Comparison of ENCODE assay signal across 1 cellular context in the genomic region with DNA sequence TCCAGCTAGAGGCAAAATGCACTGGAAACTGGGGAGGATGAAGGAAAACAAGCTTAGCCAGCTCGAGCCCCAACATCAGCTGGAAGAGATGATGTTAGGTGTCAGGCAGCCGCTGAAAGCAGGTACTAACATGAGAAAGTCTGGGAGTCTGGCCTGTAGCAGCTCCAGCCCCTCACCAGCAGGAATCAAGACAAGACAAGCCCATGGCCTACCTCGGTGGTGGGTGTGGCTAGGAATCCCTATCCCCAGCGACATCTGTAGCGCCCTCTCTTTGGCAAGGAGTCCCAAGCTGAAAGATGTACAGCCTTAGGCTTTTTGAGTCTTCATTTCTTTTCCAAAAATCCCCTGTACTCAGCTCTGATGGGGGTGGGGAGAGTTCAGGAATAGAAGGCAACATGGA.
TF ChIP-seq lines count a peak whose summit lies in the region.

No MANE protein-coding gene starts in this region.

TF ChIP-seq in K562, 482 proteins besides CTCF, POLR2A, EP300 and RAD21:
- TF ChIP-seq TARDBP (IDR thresholded peaks at IDR 0.05) (no peak), RCOR1 (IDR thresholded peaks at IDR 0.05; ENCODE audit: borderline replicate concordance in 1 of 2, low read depth in 2 of 2, low read length in 2 of 2) (no peak), ZNF785 (CRISPR knock-in tag; IDR thresholded peaks at IDR 0.05) (no peak), HNRNPK (IDR thresholded peaks at IDR 0.05; ENCODE audit: low read depth, low read length, poor library complexity, severe bottlenecking) (no peak), SIRT6 (IDR thresholded peaks at IDR 0.05; ENCODE audit: low read depth, low read length) (no peak), COPS2 (conservative IDR thresholded peaks at IDR 0.05) (no peak), NCOA1 (IDR thresholded peaks at IDR 0.05; ENCODE audit: low read depth) (no peak), HNRNPUL1 (IDR thresholded peaks at IDR 0.05; ENCODE audit: low read length) (no peak), ZNF12 (CRISPR knock-in tag; IDR thresholded peaks at IDR 0.05) (no peak), ZNF778 (CRISPR knock-in tag; IDR thresholded peaks at IDR 0.05) (no peak), NBN (IDR thresholded peaks at IDR 0.05; ENCODE audit: low read depth) (no peak), SRF (CRISPR knock-in tag; IDR thresholded peaks at IDR 0.05) (no peak), CTBP1 (IDR thresholded peaks at IDR 0.05; ENCODE audit: borderline replicate concordance) (no peak), ZNF197 (CRISPR knock-in tag; IDR thresholded peaks at IDR 0.05; ENCODE audit: low read depth) (no peak), SP1 (CRISPR knock-in tag; IDR thresholded peaks at IDR 0.05) (no peak)
- TF ChIP-seq, protein P1, sequence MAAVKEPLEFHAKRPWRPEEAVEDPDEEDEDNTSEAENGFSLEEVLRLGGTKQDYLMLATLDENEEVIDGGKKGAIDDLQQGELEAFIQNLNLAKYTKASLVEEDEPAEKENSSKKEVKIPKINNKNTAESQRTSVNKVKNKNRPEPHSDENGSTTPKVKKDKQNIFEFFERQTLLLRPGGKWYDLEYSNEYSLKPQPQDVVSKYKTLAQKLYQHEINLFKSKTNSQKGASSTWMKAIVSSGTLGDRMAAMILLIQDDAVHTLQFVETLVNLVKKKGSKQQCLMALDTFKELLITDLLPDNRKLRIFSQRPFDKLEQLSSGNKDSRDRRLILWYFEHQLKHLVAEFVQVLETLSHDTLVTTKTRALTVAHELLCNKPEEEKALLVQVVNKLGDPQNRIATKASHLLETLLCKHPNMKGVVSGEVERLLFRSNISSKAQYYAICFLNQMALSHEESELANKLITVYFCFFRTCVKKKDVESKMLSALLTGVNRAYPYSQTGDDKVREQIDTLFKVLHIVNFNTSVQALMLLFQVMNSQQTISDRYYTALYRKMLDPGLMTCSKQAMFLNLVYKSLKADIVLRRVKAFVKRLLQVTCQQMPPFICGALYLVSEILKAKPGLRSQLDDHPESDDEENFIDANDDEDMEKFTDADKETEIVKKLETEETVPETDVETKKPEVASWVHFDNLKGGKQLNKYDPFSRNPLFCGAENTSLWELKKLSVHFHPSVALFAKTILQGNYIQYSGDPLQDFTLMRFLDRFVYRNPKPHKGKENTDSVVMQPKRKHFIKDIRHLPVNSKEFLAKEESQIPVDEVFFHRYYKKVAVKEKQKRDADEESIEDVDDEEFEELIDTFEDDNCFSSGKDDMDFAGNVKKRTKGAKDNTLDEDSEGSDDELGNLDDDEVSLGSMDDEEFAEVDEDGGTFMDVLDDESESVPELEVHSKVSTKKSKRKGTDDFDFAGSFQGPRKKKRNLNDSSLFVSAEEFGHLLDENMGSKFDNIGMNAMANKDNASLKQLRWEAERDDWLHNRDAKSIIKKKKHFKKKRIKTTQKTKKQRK (IDR thresholded peaks at IDR 0.05; ENCODE audit: borderline replicate concordance, low read depth, low read length) = no peak
- TF ChIP-seq, protein P2, sequence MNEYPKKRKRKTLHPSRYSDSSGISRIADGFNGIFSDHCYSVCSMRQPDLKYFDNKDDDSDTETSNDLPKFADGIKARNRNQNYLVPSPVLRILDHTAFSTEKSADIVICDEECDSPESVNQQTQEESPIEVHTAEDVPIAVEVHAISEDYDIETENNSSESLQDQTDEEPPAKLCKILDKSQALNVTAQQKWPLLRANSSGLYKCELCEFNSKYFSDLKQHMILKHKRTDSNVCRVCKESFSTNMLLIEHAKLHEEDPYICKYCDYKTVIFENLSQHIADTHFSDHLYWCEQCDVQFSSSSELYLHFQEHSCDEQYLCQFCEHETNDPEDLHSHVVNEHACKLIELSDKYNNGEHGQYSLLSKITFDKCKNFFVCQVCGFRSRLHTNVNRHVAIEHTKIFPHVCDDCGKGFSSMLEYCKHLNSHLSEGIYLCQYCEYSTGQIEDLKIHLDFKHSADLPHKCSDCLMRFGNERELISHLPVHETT (CRISPR knock-in tag; conservative IDR thresholded peaks at IDR 0.05 in 1 of 2, IDR thresholded peaks at IDR 0.05 in 1 of 2) = no peak
- TF ChIP-seq, protein P3, sequence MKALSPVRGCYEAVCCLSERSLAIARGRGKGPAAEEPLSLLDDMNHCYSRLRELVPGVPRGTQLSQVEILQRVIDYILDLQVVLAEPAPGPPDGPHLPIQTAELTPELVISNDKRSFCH (CRISPR knock-in tag; IDR thresholded peaks at IDR 0.05) = no peak
- TF ChIP-seq, protein P3 (tag; IDR thresholded peaks at IDR 0.05) = no peak
